In the genomic region with DNA sequence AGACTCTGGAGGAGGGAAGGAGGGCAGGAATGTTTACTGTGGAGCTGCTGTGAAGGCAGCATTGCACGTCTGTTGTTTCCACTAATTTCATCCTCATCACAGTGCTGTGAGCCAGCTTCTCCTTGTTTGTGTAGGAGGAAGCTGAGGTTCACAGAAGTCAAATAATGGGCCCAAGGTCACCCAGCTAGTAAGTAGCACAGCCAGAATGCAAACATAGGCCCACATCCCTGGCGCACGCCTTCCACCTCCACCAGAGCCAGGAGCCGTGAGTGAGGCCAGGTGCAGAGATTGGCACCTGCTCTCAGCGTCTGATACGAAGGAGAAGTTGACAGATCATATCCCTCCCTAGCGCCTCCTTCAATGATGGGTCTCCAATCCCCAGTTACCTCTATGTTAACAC, we compare ENCODE assay signal across 21 cellular contexts.
DNase-seq lines count a peak whose midpoint lies in the region; ATAC-seq lines count a peak whose summit lies in the region.
"Had no signal": no experiment of that assay in that cellular context is flagged by ENCODE, and none has a peak within 500 bp of the region (broad histone marks: within the 10 kb centered on the region; RNA-seq: fewer than 3 reads in every experiment).

No MANE protein-coding gene starts in this region.

- no peak for ATAC-seq in stimulated activated naive CD8-positive, alpha-beta T cell treated with anti-CD3 and anti-CD28 coated beads, Interleukin-15, amount 100 ng/mL, for 72 hours
- no peak for ATAC-seq in GM21786 (IDR thresholded peaks at IDR 0.05; ENCODE audit: unreplicated experiment)
- ATAC-seq in GM18873 (IDR thresholded peaks at IDR 0.05; ENCODE audit: low FRiP score, unreplicated experiment): no peak
- ATAC-seq: A549 had no signal

- H3K4me1 Mint-ChIP-seq in stimulated activated naive CD8-positive, alpha-beta T cell treated with anti-CD3 and anti-CD28 coated beads, Interleukin-15, amount 100 ng/mL, for 72 hours: no peaks in the 10 kb centered on the region

- H3K4me3 Mint-ChIP-seq in stimulated activated naive CD8-positive, alpha-beta T cell treated with anti-CD3 and anti-CD28 coated beads, Interleukin-15, amount 100 ng/mL, for 72 hours: no peak overlapping the region
- H3K4me3 Mint-ChIP-seq: CD4-positive, alpha-beta T cell had no signal

- no peak overlapping the region for H3K27ac Mint-ChIP-seq in stimulated activated naive CD8-positive, alpha-beta T cell treated with anti-CD3 and anti-CD28 coated beads, Interleukin-15, amount 100 ng/mL, for 72 hours
- H3K27ac Mint-ChIP-seq: CD4-positive, alpha-beta T cell had no signal

- H3K9me3 Mint-ChIP-seq in stimulated activated naive CD8-positive, alpha-beta T cell treated with anti-CD3 and anti-CD28 coated beads, Interleukin-15, amount 100 ng/mL, for 72 hours: no peaks in the 10 kb centered on the region
- H3K9me3 Mint-ChIP-seq: CD4-positive, alpha-beta T cell had no signal

- DNase-seq in activated CD8-positive, alpha-beta memory T cell treated with anti-CD3 and anti-CD28 coated beads for 24 hours: peak; percentile 33
- no peak for DNase-seq in activated CD8-positive, alpha-beta memory T cell treated with anti-CD3 and anti-CD28 coated beads, Interleukin-2, amount 50 U/mL, for 48 hours
- DNase-seq in NCI-H69 (lab: John Stamatoyannopoulos, UW) (peak; percentile 73), left kidney (ENCODE audit: low read depth, low spot score) (peak; percentile 29)
- DNase-seq in stimulated activated naive CD8-positive, alpha-beta T cell treated with anti-CD3 and anti-CD28 coated beads, Interleukin-15, amount 100 ng/mL, for 72 hours: no peak
- DNase-seq: AML-193; CD4-positive, alpha-beta T cell; DMS79; EL; GF-D8; H7; NCI-H1048; NCI-H1436; NCI-H187 treated with DMSO at 0.1 percent for 48 hours; NCI-H2107; NCI-H446 treated with DMSO at 0.1 percent for 48 hours; NCI-H526; SIG-M5 had no signal

- H3K27me3 Mint-ChIP-seq in stimulated activated naive CD8-positive, alpha-beta T cell treated with anti-CD3 and anti-CD28 coated beads, Interleukin-15, amount 100 ng/mL, for 72 hours: peaks cover 13% of the 10 kb centered on the region

Comparison
In these comparisons a context has a peak if more than half of its experiments do, and no peak if none do; other contexts are left out.
1. DNase-seq: peak in activated CD8-positive, alpha-beta memory T cell treated with anti-CD3 and anti-CD28 coated beads for 24 hours (single experiment), NCI-H69 (single experiment) and left kidney (single experiment); none in activated CD8-positive, alpha-beta memory T cell treated with anti-CD3 and anti-CD28 coated beads, Interleukin-2, amount 50 U/mL, for 48 hours (single experiment) and stimulated activated naive CD8-positive, alpha-beta T cell treated with anti-CD3 and anti-CD28 coated beads, Interleukin-15, amount 100 ng/mL, for 72 hours (0 of 2).